1 cellular context compared by ENCODE assay signal in the genomic region with DNA sequence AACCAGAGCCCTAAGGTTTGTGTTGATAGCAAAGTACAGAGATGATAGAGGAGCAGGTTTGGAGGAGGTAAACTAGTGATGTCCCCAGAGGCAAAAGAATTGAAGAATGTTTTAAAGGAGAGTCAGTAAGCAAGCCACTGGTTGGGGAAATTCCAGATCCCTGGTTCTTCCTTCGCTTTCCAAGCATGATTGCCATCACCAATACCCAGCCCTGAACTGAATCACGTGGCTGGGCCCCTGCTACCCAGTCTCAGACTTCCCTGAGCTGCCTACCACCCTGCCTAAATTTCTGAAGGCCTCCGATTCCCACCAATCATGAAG.
TF ChIP-seq lines count a peak whose summit lies in the region.

No MANE protein-coding gene starts in this region.

TF ChIP-seq in HepG2, 621 proteins besides CTCF, POLR2A, EP300 and RAD21 (continued from another document):
- TF ChIP-seq, protein P1, sequence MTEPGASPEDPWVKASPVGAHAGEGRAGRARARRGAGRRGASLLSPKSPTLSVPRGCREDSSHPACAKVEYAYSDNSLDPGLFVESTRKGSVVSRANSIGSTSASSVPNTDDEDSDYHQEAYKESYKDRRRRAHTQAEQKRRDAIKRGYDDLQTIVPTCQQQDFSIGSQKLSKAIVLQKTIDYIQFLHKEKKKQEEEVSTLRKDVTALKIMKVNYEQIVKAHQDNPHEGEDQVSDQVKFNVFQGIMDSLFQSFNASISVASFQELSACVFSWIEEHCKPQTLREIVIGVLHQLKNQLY (CRISPR knock-in tag; IDR thresholded peaks at IDR 0.05), result no peak
- TF ChIP-seq MTA1 (CRISPR knock-in tag; IDR thresholded peaks at IDR 0.05; ENCODE audit: borderline replicate concordance) (peak; percentile 37; the same call in 1 of the 2 replicates), HIVEP1 (CRISPR knock-in tag; IDR thresholded peaks at IDR 0.05) (no peak), ZBTB3 (CRISPR knock-in tag; IDR thresholded peaks at IDR 0.05; ENCODE audit: borderline replicate concordance, low read depth) (0 out of 2 replicates have a peak, but pooled peaks have one; percentile 46), CHD2 (IDR thresholded peaks at IDR 0.05; ENCODE audit: low read depth, low read length) (no peak), RFXAP (CRISPR knock-in tag; IDR thresholded peaks at IDR 0.05; ENCODE audit: borderline replicate concordance) (peak; percentile 34; the same call in 1 of the 2 replicates), RFXANK (CRISPR knock-in tag; IDR thresholded peaks at IDR 0.05) (no peak), REPIN1 (CRISPR knock-in tag; IDR thresholded peaks at IDR 0.05; ENCODE audit: borderline replicate concordance, low read depth) (no peak), RARG (CRISPR knock-in tag; IDR thresholded peaks at IDR 0.05; ENCODE audit: low read depth) (peak; percentile 60; the same call in 1 of the 2 replicates), ZNF724P (CRISPR knock-in tag; IDR thresholded peaks at IDR 0.05; ENCODE audit: borderline replicate concordance) (peak; percentile 13; the same call in 1 of the 2 replicates), WIZ (CRISPR knock-in tag; IDR thresholded peaks at IDR 0.05) (0 out of 2 replicates have a peak, but pooled peaks have one; percentile 76), ZNF33B (CRISPR knock-in tag; IDR thresholded peaks at IDR 0.05) (0 out of 2 replicates have a peak, but pooled peaks have one; percentile 11)
- TF ChIP-seq, protein P2, sequence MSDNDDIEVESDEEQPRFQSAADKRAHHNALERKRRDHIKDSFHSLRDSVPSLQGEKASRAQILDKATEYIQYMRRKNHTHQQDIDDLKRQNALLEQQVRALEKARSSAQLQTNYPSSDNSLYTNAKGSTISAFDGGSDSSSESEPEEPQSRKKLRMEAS (IDR thresholded peaks at IDR 0.05), result peak; percentile 46; the same call in 1 of the 2 replicates
- TF ChIP-seq, protein P3, sequence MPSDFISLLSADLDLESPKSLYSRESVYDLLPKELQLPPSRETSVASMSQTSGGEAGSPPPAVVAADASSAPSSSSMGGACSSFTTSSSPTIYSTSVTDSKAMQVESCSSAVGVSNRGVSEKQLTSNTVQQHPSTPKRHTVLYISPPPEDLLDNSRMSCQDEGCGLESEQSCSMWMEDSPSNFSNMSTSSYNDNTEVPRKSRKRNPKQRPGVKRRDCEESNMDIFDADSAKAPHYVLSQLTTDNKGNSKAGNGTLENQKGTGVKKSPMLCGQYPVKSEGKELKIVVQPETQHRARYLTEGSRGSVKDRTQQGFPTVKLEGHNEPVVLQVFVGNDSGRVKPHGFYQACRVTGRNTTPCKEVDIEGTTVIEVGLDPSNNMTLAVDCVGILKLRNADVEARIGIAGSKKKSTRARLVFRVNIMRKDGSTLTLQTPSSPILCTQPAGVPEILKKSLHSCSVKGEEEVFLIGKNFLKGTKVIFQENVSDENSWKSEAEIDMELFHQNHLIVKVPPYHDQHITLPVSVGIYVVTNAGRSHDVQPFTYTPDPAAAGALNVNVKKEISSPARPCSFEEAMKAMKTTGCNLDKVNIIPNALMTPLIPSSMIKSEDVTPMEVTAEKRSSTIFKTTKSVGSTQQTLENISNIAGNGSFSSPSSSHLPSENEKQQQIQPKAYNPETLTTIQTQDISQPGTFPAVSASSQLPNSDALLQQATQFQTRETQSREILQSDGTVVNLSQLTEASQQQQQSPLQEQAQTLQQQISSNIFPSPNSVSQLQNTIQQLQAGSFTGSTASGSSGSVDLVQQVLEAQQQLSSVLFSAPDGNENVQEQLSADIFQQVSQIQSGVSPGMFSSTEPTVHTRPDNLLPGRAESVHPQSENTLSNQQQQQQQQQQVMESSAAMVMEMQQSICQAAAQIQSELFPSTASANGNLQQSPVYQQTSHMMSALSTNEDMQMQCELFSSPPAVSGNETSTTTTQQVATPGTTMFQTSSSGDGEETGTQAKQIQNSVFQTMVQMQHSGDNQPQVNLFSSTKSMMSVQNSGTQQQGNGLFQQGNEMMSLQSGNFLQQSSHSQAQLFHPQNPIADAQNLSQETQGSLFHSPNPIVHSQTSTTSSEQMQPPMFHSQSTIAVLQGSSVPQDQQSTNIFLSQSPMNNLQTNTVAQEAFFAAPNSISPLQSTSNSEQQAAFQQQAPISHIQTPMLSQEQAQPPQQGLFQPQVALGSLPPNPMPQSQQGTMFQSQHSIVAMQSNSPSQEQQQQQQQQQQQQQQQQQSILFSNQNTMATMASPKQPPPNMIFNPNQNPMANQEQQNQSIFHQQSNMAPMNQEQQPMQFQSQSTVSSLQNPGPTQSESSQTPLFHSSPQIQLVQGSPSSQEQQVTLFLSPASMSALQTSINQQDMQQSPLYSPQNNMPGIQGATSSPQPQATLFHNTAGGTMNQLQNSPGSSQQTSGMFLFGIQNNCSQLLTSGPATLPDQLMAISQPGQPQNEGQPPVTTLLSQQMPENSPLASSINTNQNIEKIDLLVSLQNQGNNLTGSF (CRISPR knock-in tag; IDR thresholded peaks at IDR 0.05), result peak; percentile 75; the same call in 1 of the 2 replicates
- TF ChIP-seq, protein P4, sequence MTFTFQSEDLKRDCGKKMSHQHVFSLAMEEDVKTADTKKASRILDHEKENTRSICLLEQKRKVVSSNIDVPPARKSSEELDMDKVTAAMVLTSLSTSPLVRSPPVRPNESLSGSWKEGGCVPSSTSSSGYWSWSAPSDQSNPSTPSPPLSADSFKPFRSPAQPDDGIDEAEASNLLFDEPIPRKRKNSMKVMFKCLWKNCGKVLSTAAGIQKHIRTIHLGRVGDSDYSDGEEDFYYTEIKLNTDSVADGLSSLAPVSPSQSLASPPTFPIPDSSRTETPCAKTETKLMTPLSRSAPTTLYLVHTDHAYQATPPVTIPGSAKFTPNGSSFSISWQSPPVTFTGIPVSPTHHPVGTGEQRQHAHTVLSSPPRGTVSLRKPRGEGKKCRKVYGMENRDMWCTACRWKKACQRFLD (CRISPR knock-in tag; IDR thresholded peaks at IDR 0.05; ENCODE audit: borderline replicate concordance), result 0 out of 2 replicates have a peak, but pooled peaks have one; percentile 25
- TF ChIP-seq, protein P5, sequence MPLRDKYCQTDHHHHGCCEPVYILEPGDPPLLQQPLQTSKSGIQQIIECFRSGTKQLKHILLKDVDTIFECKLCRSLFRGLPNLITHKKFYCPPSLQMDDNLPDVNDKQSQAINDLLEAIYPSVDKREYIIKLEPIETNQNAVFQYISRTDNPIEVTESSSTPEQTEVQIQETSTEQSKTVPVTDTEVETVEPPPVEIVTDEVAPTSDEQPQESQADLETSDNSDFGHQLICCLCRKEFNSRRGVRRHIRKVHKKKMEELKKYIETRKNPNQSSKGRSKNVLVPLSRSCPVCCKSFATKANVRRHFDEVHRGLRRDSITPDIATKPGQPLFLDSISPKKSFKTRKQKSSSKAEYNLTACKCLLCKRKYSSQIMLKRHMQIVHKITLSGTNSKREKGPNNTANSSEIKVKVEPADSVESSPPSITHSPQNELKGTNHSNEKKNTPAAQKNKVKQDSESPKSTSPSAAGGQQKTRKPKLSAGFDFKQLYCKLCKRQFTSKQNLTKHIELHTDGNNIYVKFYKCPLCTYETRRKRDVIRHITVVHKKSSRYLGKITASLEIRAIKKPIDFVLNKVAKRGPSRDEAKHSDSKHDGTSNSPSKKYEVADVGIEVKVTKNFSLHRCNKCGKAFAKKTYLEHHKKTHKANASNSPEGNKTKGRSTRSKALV (CRISPR knock-in tag; IDR thresholded peaks at IDR 0.05), result peak; percentile 30; the same call in 1 of the 2 replicates
- TF ChIP-seq, protein P6, sequence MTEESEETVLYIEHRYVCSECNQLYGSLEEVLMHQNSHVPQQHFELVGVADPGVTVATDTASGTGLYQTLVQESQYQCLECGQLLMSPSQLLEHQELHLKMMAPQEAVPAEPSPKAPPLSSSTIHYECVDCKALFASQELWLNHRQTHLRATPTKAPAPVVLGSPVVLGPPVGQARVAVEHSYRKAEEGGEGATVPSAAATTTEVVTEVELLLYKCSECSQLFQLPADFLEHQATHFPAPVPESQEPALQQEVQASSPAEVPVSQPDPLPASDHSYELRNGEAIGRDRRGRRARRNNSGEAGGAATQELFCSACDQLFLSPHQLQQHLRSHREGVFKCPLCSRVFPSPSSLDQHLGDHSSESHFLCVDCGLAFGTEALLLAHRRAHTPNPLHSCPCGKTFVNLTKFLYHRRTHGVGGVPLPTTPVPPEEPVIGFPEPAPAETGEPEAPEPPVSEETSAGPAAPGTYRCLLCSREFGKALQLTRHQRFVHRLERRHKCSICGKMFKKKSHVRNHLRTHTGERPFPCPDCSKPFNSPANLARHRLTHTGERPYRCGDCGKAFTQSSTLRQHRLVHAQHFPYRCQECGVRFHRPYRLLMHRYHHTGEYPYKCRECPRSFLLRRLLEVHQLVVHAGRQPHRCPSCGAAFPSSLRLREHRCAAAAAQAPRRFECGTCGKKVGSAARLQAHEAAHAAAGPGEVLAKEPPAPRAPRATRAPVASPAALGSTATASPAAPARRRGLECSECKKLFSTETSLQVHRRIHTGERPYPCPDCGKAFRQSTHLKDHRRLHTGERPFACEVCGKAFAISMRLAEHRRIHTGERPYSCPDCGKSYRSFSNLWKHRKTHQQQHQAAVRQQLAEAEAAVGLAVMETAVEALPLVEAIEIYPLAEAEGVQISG (CRISPR knock-in tag; IDR thresholded peaks at IDR 0.05), result 0 out of 2 replicates have a peak, but pooled peaks have one; percentile 19
